ENCODE assay signal across 31 cellular contexts in the genomic region with DNA sequence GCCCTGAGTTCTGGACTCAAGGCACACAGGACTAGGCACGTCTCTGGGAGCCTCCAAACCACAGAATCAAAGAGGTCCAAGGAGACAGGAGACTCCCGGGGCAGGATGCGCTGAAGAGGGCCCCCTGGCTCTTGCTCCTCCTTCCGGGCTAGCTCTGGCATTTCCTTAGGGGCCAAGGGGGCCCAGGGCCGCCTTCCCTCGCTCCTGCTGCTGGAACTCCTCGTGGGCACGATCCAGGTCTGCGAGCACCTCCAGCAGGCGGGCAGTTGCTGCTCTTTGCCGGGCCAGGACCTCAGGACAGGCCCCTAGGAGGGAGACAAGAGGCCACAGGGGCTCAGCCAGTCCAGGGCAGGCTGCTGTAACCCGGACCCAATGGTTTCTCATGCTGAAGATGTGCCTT. TPM values are rescaled to one million over a fixed set of nuclear protein-coding genes. Genes with fewer than 3 reads are reported as not detected.
"Had no signal": no experiment of that assay in that cellular context is flagged by ENCODE, and none has a peak within 500 bp of the region (broad histone marks: within the 10 kb centered on the region; RNA-seq: fewer than 3 reads in every experiment).

No MANE protein-coding gene starts in this region.

- DNase-seq: activated CD4-positive, alpha-beta T cell treated with anti-CD3 and anti-CD28 coated beads for 48 hours; activated CD4-positive, alpha-beta T cell treated with anti-CD3 and anti-CD28 coated beads, Interleukin-2, amount 50 U/mL, for 48 hours; activated CD8-positive, alpha-beta memory T cell treated with anti-CD3 and anti-CD28 coated beads, Interleukin-2, amount 50 U/mL, for 4 hours; activated gamma-delta T cell; activated naive CD4-positive, alpha-beta T cell treated with anti-CD3 and anti-CD28 coated beads, Interleukin-2, amount 10 ng/mL, durations not matched to agents 7 days and 5 days; activated naive CD8-positive, alpha-beta T cell treated with anti-CD3 and anti-CD28 coated beads, Interleukin-2, amount 10 ng/mL, durations not matched to agents 7 days and 5 days; activated T-cell treated with anti-CD3 and anti-CD28 coated beads, Interleukin-2, amount 50 U/mL, for 1 hour; brain microvascular endothelial cell; dorsolateral prefrontal cortex; effector memory CD4-positive, alpha-beta T cell; erythroblast; hippocampal formation; left colon; mammary epithelial cell; sigmoid colon; small intestine; stimulated activated CD4-positive, alpha-beta T cell treated with anti-CD3 and anti-CD28 coated beads, Interleukin-4, amount 100 ng/mL, for 24 hours; stomach; T-cell; tibial artery had no signal

- H3K36me3 ChIP-seq: brain microvascular endothelial cell, gastroesophageal sphincter, sigmoid colon, tibial artery had no signal

- H3K9me3 ChIP-seq: gastroesophageal sphincter, sigmoid colon, stomach, tibial artery had no signal

- H3K4me3 ChIP-seq: coronary artery, dorsolateral prefrontal cortex, gastroesophageal sphincter, sigmoid colon, stomach, tibial artery had no signal

- ATAC-seq: activated CD4-positive, CD25-positive, alpha-beta regulatory T cell treated with anti-CD3 and anti-CD28 coated beads, Interleukin-2, amount 50 U/mL, for 24 hours; gastroesophageal sphincter; left colon; stimulated activated effector memory CD8-positive, alpha-beta T cell treated with anti-CD3 and anti-CD28 coated beads, Interleukin-12 subunit alpha, Interleukin-12 subunit beta, amount 100 ng/mL, for 72 hours; T-cell had no signal

- H3K27ac ChIP-seq: brain microvascular endothelial cell, coronary artery, gastroesophageal sphincter, sigmoid colon, stomach, tibial artery had no signal

RNA-seq across cellular contexts. Expression of a gene that starts 35.8 kb away (rescaled TPM):
- total RNA-seq: cardiac septum, osteocyte had no signal

RNA-seq across cellular contexts. Expression of a gene that starts 43.2 kb away (rescaled TPM):
- total RNA-seq: osteocyte had no signal
- polyA plus RNA-seq: keratinocyte had no signal

RNA-seq across cellular contexts. Expression of a gene that starts 49.8 kb away (rescaled TPM):
- total RNA-seq: astrocyte, cardiac septum, gastroesophageal sphincter, mammary epithelial cell, mucosa of gallbladder, osteocyte, progenitor cell of endocrine pancreas, sigmoid colon, urinary bladder had no signal
- polyA plus RNA-seq: keratinocyte, mammary epithelial cell had no signal
